8 cellular contexts compared by ENCODE assay signal in the genomic region with DNA sequence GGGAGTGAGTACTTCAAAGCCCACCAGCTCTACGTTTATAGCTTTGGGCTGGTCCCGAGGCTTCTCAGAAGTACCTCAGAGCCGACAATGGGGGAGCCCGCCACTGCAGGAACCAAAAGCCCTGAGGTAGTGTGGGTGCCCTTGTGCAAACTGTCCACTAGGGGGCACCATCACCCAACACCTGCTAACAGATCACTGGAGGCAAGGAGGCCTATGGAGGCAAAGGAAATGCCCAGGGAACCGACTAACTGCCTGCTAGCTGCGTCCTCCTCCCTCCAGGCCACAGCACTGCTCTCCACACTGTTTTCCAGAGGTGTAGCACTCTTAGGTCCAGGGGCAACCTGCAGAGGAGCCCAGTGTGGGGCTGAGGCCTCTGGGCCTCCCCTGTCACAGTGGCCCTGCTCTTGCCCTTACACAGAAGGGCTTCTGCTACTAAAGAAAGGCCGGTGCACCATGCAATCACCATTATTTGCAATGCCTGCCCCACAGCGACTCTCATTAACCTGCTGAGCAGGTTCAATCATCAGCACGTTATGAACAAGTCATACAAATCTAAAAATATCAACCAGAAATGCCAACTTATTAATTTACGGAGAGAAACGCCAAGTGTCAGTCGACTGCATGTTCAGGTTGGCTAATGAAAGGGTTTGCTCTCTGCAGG.
A peak's percentile ranks its signal among the peaks of the same experiment; 100 is the strongest.
DNase-seq lines count a peak whose midpoint lies in the region; ATAC-seq and TF ChIP-seq lines count a peak whose summit lies in the region.

No MANE protein-coding gene starts in this region.

- H3K27me3 Mint-ChIP-seq in CD4-positive, CD25-positive, alpha-beta regulatory T cell, result no peaks in the 10 kb centered on the region
- H3K27me3 Mint-ChIP-seq in activated CD4-positive, alpha-beta T cell treated with anti-CD3 and anti-CD28 coated beads, Interleukin-2, amount 10 ng/mL, durations not matched to agents 7 days and 5 days, result no peaks in the 10 kb centered on the region

- POLR2A ChIA-PET in activated CD4-positive, alpha-beta T cell treated with anti-CD3 and anti-CD28 coated beads, Interleukin-2, amount 10 ng/mL, durations not matched to agents 7 days and 5 days (lab: Charles Lee), result interaction anchor here (0.6 kb wide), 1 partner anchor 34 kb away, joined by 5 read pairs; no protein-coding TSS in a partner anchor

- H3K4me3 ChIP-seq in CD4-positive, CD25-positive, alpha-beta regulatory T cell (ENCODE audit: low read depth, low read length), result no peak overlapping the region
- H3K4me3 ChIP-seq in dorsolateral prefrontal cortex, result no peak overlapping the region

- no peaks in the 10 kb centered on the region for H3K36me3 Mint-ChIP-seq in CD4-positive, CD25-positive, alpha-beta regulatory T cell
- no peaks in the 10 kb centered on the region for H3K36me3 Mint-ChIP-seq in activated CD4-positive, alpha-beta T cell treated with anti-CD3 and anti-CD28 coated beads, Interleukin-2, amount 10 ng/mL, durations not matched to agents 7 days and 5 days (ENCODE audit: low read depth)

- peaks cover 0 to 1% (median 0%) of the 10 kb centered on the region in 7 donors for H3K9me3 Mint-ChIP-seq in CD4-positive, CD25-positive, alpha-beta regulatory T cell
- no peaks in the 10 kb centered on the region for H3K9me3 Mint-ChIP-seq in activated CD4-positive, alpha-beta T cell treated with anti-CD3 and anti-CD28 coated beads, Interleukin-2, amount 10 ng/mL, durations not matched to agents 7 days and 5 days

- CTCF ChIA-PET in activated CD4-positive, alpha-beta T cell treated with anti-CD3 and anti-CD28 coated beads, Interleukin-2, amount 10 ng/mL, durations not matched to agents 7 days and 5 days (lab: Charles Lee), result interaction anchor here (1.2 to 5.5 kb wide), 4 partner anchors 9 to 18 kb away, joined by 4 to 42 read pairs (median 8); no protein-coding TSS in a partner anchor

- peak overlapping the region; percentile 42 to 69 (median 62) for H3K27ac Mint-ChIP-seq in CD4-positive, CD25-positive, alpha-beta regulatory T cell
- H3K27ac Mint-ChIP-seq in activated CD4-positive, alpha-beta T cell treated with anti-CD3 and anti-CD28 coated beads, Interleukin-2, amount 10 ng/mL, durations not matched to agents 7 days and 5 days, result peak overlapping the region; percentile 42

- peak overlapping the region in 3 of 4 donors; percentile 29 to 52 (median 47) for H3K4me3 Mint-ChIP-seq in CD4-positive, CD25-positive, alpha-beta regulatory T cell
- H3K4me3 Mint-ChIP-seq in activated CD4-positive, alpha-beta T cell treated with anti-CD3 and anti-CD28 coated beads, Interleukin-2, amount 10 ng/mL, durations not matched to agents 7 days and 5 days, result no peak overlapping the region

- peak; percentile 61 to 94 (median 85) for TF ChIP-seq CTCF in dorsolateral prefrontal cortex (IDR thresholded peaks at IDR 0.05 in 54 of 56, conservative IDR thresholded peaks at IDR 0.05 in 2 of 56; ENCODE audit: low read depth in 1 of 56, partially characterized antibody in 56 of 56)

- H3K4me1 Mint-ChIP-seq in CD4-positive, CD25-positive, alpha-beta regulatory T cell, result peaks cover 8 to 17% (median 12%) of the 10 kb centered on the region in 4 donors
- peaks cover 16% of the 10 kb centered on the region for H3K4me1 Mint-ChIP-seq in activated CD4-positive, alpha-beta T cell treated with anti-CD3 and anti-CD28 coated beads, Interleukin-2, amount 10 ng/mL, durations not matched to agents 7 days and 5 days

- H3K9me3 ChIP-seq in CD4-positive, CD25-positive, alpha-beta regulatory T cell (ENCODE audit: control insufficient read depth in 2 of 2, low read length in 2 of 2), result no peaks in the 10 kb centered on the region

- intact Hi-C loops in dorsolateral prefrontal cortex (cut with DNase I), result loop anchor here in 1 of 2 donors (5.0 kb wide), 1 partner anchor 172 kb away; no protein-coding TSS in a partner anchor

- H3K27ac ChIP-seq in CD4-positive, CD25-positive, alpha-beta regulatory T cell (ENCODE audit: insufficient read depth, low read length, poor library complexity, severe bottlenecking), result no peak overlapping the region
- peak overlapping the region in 4 of 59 donors; percentile 8 to 55 (median 33) for H3K27ac ChIP-seq in dorsolateral prefrontal cortex

- H3K36me3 ChIP-seq in CD4-positive, CD25-positive, alpha-beta regulatory T cell (ENCODE audit: control insufficient read depth, insufficient read depth, low read length), result no peaks in the 10 kb centered on the region

- peak; percentile 74 to 79 for ATAC-seq in CD4-positive, CD25-positive, alpha-beta regulatory T cell (ENCODE audit: low read depth in 2 of 2)
- ATAC-seq in GM19395 (IDR thresholded peaks at IDR 0.05; ENCODE audit: unreplicated experiment) (peak; percentile 96), HG03457 (IDR thresholded peaks at IDR 0.05; ENCODE audit: unreplicated experiment) (peak; percentile 95)

- no peaks in the 10 kb centered on the region for H3K27me3 ChIP-seq in CD4-positive, CD25-positive, alpha-beta regulatory T cell (ENCODE audit: control insufficient read depth, insufficient read depth, low read length)
- no peaks in the 10 kb centered on the region for H3K27me3 ChIP-seq in dorsolateral prefrontal cortex

- H3K4me1 ChIP-seq in CD4-positive, CD25-positive, alpha-beta regulatory T cell (ENCODE audit: control insufficient read depth, insufficient read depth, low read length, poor library complexity, severe bottlenecking), result peaks cover 8% of the 10 kb centered on the region

- DNase-seq in CD4-positive, CD25-positive, alpha-beta regulatory T cell, result peak; percentile 32 to 86 (median 59)
- DNase-seq in NCI-H69 (lab: John Stamatoyannopoulos, UW) (peak; percentile 77), dorsolateral prefrontal cortex (peak in 9 of 10 donors; percentile 28 to 71 (median 63)), medulla oblongata (ENCODE audit: extremely low spot score) (peak; percentile 75)
- peak; percentile 76 for DNase-seq in activated CD4-positive, alpha-beta T cell treated with anti-CD3 and anti-CD28 coated beads, Interleukin-2, amount 10 ng/mL, durations not matched to agents 7 days and 5 days
- DNase-seq in stimulated activated CD8-positive, alpha-beta memory T cell treated with anti-CD3 and anti-CD28 coated beads, Interleukin-15, amount 100 ng/mL, for 24 hours (ENCODE audit: low read depth), result peak; percentile 31
